ENCODE assay signal across 18 cellular contexts in the genomic region with DNA sequence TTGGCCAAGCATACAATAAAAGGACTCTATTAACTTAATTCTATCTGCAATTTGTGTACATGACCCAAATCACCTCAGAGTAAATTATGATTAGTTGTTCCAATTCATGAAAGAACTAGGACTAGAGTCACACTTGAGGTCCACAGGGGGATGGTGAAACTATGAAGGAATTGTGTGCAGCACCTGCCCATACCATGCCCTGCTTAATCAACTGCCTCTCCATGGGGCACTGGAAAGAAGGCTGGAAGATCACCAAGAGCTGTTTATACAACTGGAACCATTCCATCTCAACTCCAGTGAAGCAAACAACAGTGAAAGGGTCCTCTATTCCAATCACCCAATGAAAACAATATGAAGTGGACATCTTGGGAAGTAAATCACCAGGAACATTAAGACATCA.
DNase-seq lines count a peak whose midpoint lies in the region; ATAC-seq lines count a peak whose summit lies in the region.
"Had no signal": no experiment of that assay in that cellular context is flagged by ENCODE, and none has a peak within 500 bp of the region (broad histone marks: within the 10 kb centered on the region; RNA-seq: fewer than 3 reads in every experiment).

No MANE protein-coding gene starts in this region.

- H3K36me3 Mint-ChIP-seq in activated naive CD8-positive, alpha-beta T cell treated with anti-CD3 and anti-CD28 coated beads, Interleukin-2, amount 50 U/mL, for 24 hours (ENCODE audit: low read depth): no peaks in the 10 kb centered on the region
- H3K36me3 Mint-ChIP-seq: T-cell had no signal

- H3K4me1 Mint-ChIP-seq in activated naive CD8-positive, alpha-beta T cell treated with anti-CD3 and anti-CD28 coated beads, Interleukin-2, amount 50 U/mL, for 24 hours: peaks cover 5% of the 10 kb centered on the region

- peaks cover 6% of the 10 kb centered on the region for H3K9me3 Mint-ChIP-seq in activated naive CD8-positive, alpha-beta T cell treated with anti-CD3 and anti-CD28 coated beads, Interleukin-2, amount 50 U/mL, for 24 hours

- H3K27me3 Mint-ChIP-seq in activated naive CD8-positive, alpha-beta T cell treated with anti-CD3 and anti-CD28 coated beads, Interleukin-2, amount 50 U/mL, for 24 hours: no peaks in the 10 kb centered on the region
- H3K27me3 Mint-ChIP-seq: T-cell had no signal

- no peak overlapping the region for H3K27ac Mint-ChIP-seq in activated naive CD8-positive, alpha-beta T cell treated with anti-CD3 and anti-CD28 coated beads, Interleukin-2, amount 50 U/mL, for 24 hours
- H3K27ac Mint-ChIP-seq: T-cell had no signal

- ATAC-seq in GM18873 (IDR thresholded peaks at IDR 0.05; ENCODE audit: low FRiP score, unreplicated experiment): no peak
- ATAC-seq in activated naive CD8-positive, alpha-beta T cell treated with anti-CD3 and anti-CD28 coated beads, Interleukin-2, amount 50 U/mL, for 24 hours: no peak
- ATAC-seq: SK-N-SH treated with all-trans-retinoic acid at 6 μM for 48 hours, T-cell had no signal

- DNase-seq in DMS79 treated with DMSO at 0.1 percent for 48 hours (lab: John Stamatoyannopoulos, UW) (peak; percentile 97), NCI-H1417 treated with DMSO at 0.1 percent for 48 hours (lab: John Stamatoyannopoulos, UW) (peak; percentile 97), NCI-H774 (lab: John Stamatoyannopoulos, UW) (peak; percentile 97), medulla oblongata (ENCODE audit: extremely low spot score) (peak; percentile 3), T-helper 2 cell (no peak), NAMALWA (ENCODE audit: low spot score) (no peak)
- no peak for DNase-seq in activated naive CD8-positive, alpha-beta T cell treated with anti-CD3 and anti-CD28 coated beads, Interleukin-2, amount 50 U/mL, for 24 hours
- DNase-seq: ACHN, GM23248, HCEC 1CT, NCI-H1436 treated with DMSO at 0.1 percent for 48 hours, NCI-H345, NCI-H524 treated with DMSO at 0.1 percent for 48 hours, SIG-M5, T-cell, T-helper 9 cell had no signal

- no peak overlapping the region for H3K4me3 Mint-ChIP-seq in activated naive CD8-positive, alpha-beta T cell treated with anti-CD3 and anti-CD28 coated beads, Interleukin-2, amount 50 U/mL, for 24 hours
- H3K4me3 Mint-ChIP-seq: T-cell had no signal

Comparison
In these comparisons a context has a peak if more than half of its experiments do, and no peak if none do; other contexts are left out.
1. DNase-seq: peak in DMS79 treated with DMSO at 0.1 percent for 48 hours (single experiment), NCI-H1417 treated with DMSO at 0.1 percent for 48 hours (single experiment), NCI-H774 (single experiment) and medulla oblongata (single experiment); none in T-helper 2 cell (0 of 5), activated naive CD8-positive, alpha-beta T cell treated with anti-CD3 and anti-CD28 coated beads, Interleukin-2, amount 50 U/mL, for 24 hours (single experiment) and NAMALWA (single experiment).